In genomic region chr18:54871231-54871630, GRCh38 we compare ENCODE assay signal across 1 cellular context.
TF ChIP-seq lines count a peak whose summit lies in the region.

No MANE protein-coding gene starts in this region.

TF ChIP-seq in K562, 482 proteins besides CTCF, POLR2A, EP300 and RAD21 (continued from another document and continues in another):
- TF ChIP-seq FOXP4 (CRISPR knock-in tag; IDR thresholded peaks at IDR 0.05; ENCODE audit: borderline replicate concordance), result no peak
- TF ChIP-seq KHSRP (IDR thresholded peaks at IDR 0.05), result no peak
- TF ChIP-seq COPS2 (conservative IDR thresholded peaks at IDR 0.05), result no peak
- peak; percentile 33; the same call in 1 of the 2 replicates for TF ChIP-seq SOX6 (IDR thresholded peaks at IDR 0.05)
- TF ChIP-seq ZEB2 (IDR thresholded peaks at IDR 0.05), result no peak
- TF ChIP-seq THAP12 (CRISPR knock-in tag; IDR thresholded peaks at IDR 0.05), result no peak
- no peak for TF ChIP-seq KAT2B (IDR thresholded peaks at IDR 0.05; ENCODE audit: low read depth, low read length)
- TF ChIP-seq ZNF431 (CRISPR knock-in tag; IDR thresholded peaks at IDR 0.05), result no peak
- no peak for TF ChIP-seq THRAP3 (IDR thresholded peaks at IDR 0.05; ENCODE audit: borderline replicate concordance)
- no peak for TF ChIP-seq ZBTB26 (CRISPR knock-in tag; IDR thresholded peaks at IDR 0.05)
- TF ChIP-seq TAL1 (IDR thresholded peaks at IDR 0.05), result peak; percentile 55
- TF ChIP-seq PHF8 (IDR thresholded peaks at IDR 0.05; ENCODE audit: borderline replicate concordance, low read length), result no peak
- TF ChIP-seq ZNF764 (CRISPR knock-in tag; IDR thresholded peaks at IDR 0.05; ENCODE audit: low read depth), result no peak
- no peak for TF ChIP-seq MITF (IDR thresholded peaks at IDR 0.05)
- TF ChIP-seq ZNF592 (IDR thresholded peaks at IDR 0.05), result 0 out of 2 replicates have a peak, but pooled peaks have one; percentile 15
- peak; percentile 65; the same call in 1 of the 2 replicates for TF ChIP-seq ZNF239 (CRISPR knock-in tag; IDR thresholded peaks at IDR 0.05)
- no peak for TF ChIP-seq ZNF444 (CRISPR knock-in tag; IDR thresholded peaks at IDR 0.05)
- no peak for TF ChIP-seq KLF16 (IDR thresholded peaks at IDR 0.05)
- TF ChIP-seq TEAD4 (IDR thresholded peaks at IDR 0.05; ENCODE audit: low read length), result peak; percentile 83
- TF ChIP-seq TEAD4 (CRISPR knock-in tag; IDR thresholded peaks at IDR 0.05; ENCODE audit: borderline replicate concordance), result no peak
- peak; percentile 50 for TF ChIP-seq NCOR1 (IDR thresholded peaks at IDR 0.05)
- no peak for TF ChIP-seq ZHX1 (conservative IDR thresholded peaks at IDR 0.05; ENCODE audit: low read length)
- peak; percentile 68 for TF ChIP-seq ARID1B (IDR thresholded peaks at IDR 0.05)
- TF ChIP-seq ZBTB34 (CRISPR knock-in tag; IDR thresholded peaks at IDR 0.05), result no peak
- TF ChIP-seq POLR2H (tag; IDR thresholded peaks at IDR 0.05; ENCODE audit: low read depth), result no peak
- TF ChIP-seq NR2C2 (CRISPR knock-in tag; IDR thresholded peaks at IDR 0.05), result no peak
- TF ChIP-seq NR2C2 (tag; IDR thresholded peaks at IDR 0.05), result no peak
- TF ChIP-seq FIP1L1 (IDR thresholded peaks at IDR 0.05; ENCODE audit: low read depth, low read length, poor library complexity, severe bottlenecking), result no peak
- TF ChIP-seq KDM1A (IDR thresholded peaks at IDR 0.05), result 0 out of 4 replicates have a peak, but pooled peaks of 1 of the 2 experiments have one; percentile 14
- TF ChIP-seq HMG20A (CRISPR knock-in tag; conservative IDR thresholded peaks at IDR 0.05), result no peak
- peak; percentile 44 for TF ChIP-seq CBFA2T2 (conservative IDR thresholded peaks at IDR 0.05)
- TF ChIP-seq CXXC5 (CRISPR knock-in tag; IDR thresholded peaks at IDR 0.05), result no peak
- peak; percentile 72 for TF ChIP-seq CBFA2T3 (IDR thresholded peaks at IDR 0.05)
- TF ChIP-seq ELF4 (CRISPR knock-in tag; IDR thresholded peaks at IDR 0.05), result no peak
- TF ChIP-seq RNF2 (IDR thresholded peaks at IDR 0.05), result no peak
- TF ChIP-seq NFIC (IDR thresholded peaks at IDR 0.05), result 0 out of 2 replicates have a peak, but pooled peaks have one; percentile 14
- no peak for TF ChIP-seq TEAD1 (CRISPR knock-in tag; IDR thresholded peaks at IDR 0.05)
- TF ChIP-seq CBX5 (IDR thresholded peaks at IDR 0.05; ENCODE audit: borderline replicate concordance, low read depth), result no peak
- no peak for TF ChIP-seq FOXK2 (conservative IDR thresholded peaks at IDR 0.05 in 1 of 2, IDR thresholded peaks at IDR 0.05 in 1 of 2; ENCODE audit: low read depth in 2 of 2)
- no peak for TF ChIP-seq E2F4 (CRISPR knock-in tag; IDR thresholded peaks at IDR 0.05; ENCODE audit: low read depth)
- TF ChIP-seq TOE1 (IDR thresholded peaks at IDR 0.05; ENCODE audit: borderline replicate concordance), result no peak
- no peak for TF ChIP-seq TOE1 (CRISPR knock-in tag; IDR thresholded peaks at IDR 0.05; ENCODE audit: borderline replicate concordance, low read depth)
- TF ChIP-seq SMARCE1 (IDR thresholded peaks at IDR 0.05), result peak; percentile 47; the same call in 1 of the 2 replicates
- no peak for TF ChIP-seq CGGBP1 (CRISPR knock-in tag; IDR thresholded peaks at IDR 0.05)
- TF ChIP-seq ZNF551 (CRISPR knock-in tag; IDR thresholded peaks at IDR 0.05), result no peak
- no peak for TF ChIP-seq ZMIZ1 (IDR thresholded peaks at IDR 0.05; ENCODE audit: low read depth in 2 of 2, low read length in 2 of 2)
